In genomic region chr7:505171-505570, GRCh38 we compare ENCODE assay signal across 20 cellular contexts. TPM values are rescaled to one million over a fixed set of nuclear protein-coding genes. Genes with fewer than 3 reads are reported as not detected.
A peak's percentile ranks its signal among the peaks of the same experiment; 100 is the strongest.
DNase-seq lines count a peak whose midpoint lies in the region; ATAC-seq and TF ChIP-seq lines count a peak whose summit lies in the region.
"Had no signal": no experiment of that assay in that cellular context is flagged by ENCODE, and none has a peak within 500 bp of the region (broad histone marks: within the 10 kb centered on the region; RNA-seq: fewer than 3 reads in every experiment).

No MANE protein-coding gene starts in this region.

- H3K27ac Mint-ChIP-seq in neural progenitor cell = peak overlapping the region; percentile 91

- H3K4me3 Mint-ChIP-seq in neural progenitor cell = peak overlapping the region; percentile 35

- H3K79me2 ChIP-seq in neural progenitor cell (ENCODE audit: low read depth) = no peaks in the 10 kb centered on the region

- TF ChIP-seq POLR2A in esophagus muscularis mucosa (IDR thresholded peaks at IDR 0.05; ENCODE audit: low read depth) (no peak), tibial nerve (IDR thresholded peaks at IDR 0.05) (no peak)

- no peak for ATAC-seq in GM21528 (IDR thresholded peaks at IDR 0.05; ENCODE audit: low FRiP score, unreplicated experiment)
- no peak for ATAC-seq in GM18870 (IDR thresholded peaks at IDR 0.05; ENCODE audit: unreplicated experiment)
- no peak for ATAC-seq in HG03342 (IDR thresholded peaks at IDR 0.05; ENCODE audit: unreplicated experiment)
- ATAC-seq: gastrocnemius medialis, K562 had no signal

- H3K27me3 Mint-ChIP-seq in neural progenitor cell (ENCODE audit: insufficient read depth, low read depth) = peaks cover 6% of the 10 kb centered on the region

- no peaks in the 10 kb centered on the region for H3K9me3 Mint-ChIP-seq in neural progenitor cell

- 83% methylated on average over 12 of the region's 16 CpGs for WGBS in esophagus muscularis mucosa
- 88 to 90% methylated on average over 16 of the region's 16 CpGs for WGBS in tibial nerve, 2 donors

- peaks cover 17% of the 10 kb centered on the region for H3K4me1 Mint-ChIP-seq in neural progenitor cell

- H3K36me3 ChIP-seq in esophagus muscularis mucosa (peaks cover 48 to 90% (median 77%) of the 10 kb centered on the region in 4 donors), neural progenitor cell (no peaks in the 10 kb centered on the region), tibial nerve (peaks cover 0 to 63% (median 0%) of the 10 kb centered on the region in 3 donors)
- H3K36me3 ChIP-seq: BE2C had no signal

- H3K4me1 ChIP-seq in esophagus muscularis mucosa = peaks cover 26 to 46% (median 30%) of the 10 kb centered on the region in 4 donors
- H3K4me1 ChIP-seq in neural progenitor cell = no peaks in the 10 kb centered on the region
- peaks cover 0 to 21% (median 18%) of the 10 kb centered on the region in 4 donors for H3K4me1 ChIP-seq in tibial nerve
- H3K4me1 ChIP-seq: BE2C, SJSA1 had no signal

- H4K20me1 ChIP-seq in neural progenitor cell (ENCODE audit: low read depth) = no peaks in the 10 kb centered on the region

- H3K27me3 ChIP-seq in esophagus muscularis mucosa (no peaks in the 10 kb centered on the region), neural progenitor cell (no peaks in the 10 kb centered on the region), tibial nerve (no peaks in the 10 kb centered on the region)
- H3K27me3 ChIP-seq: gastrocnemius medialis, SJSA1 had no signal

- H3K4me2 ChIP-seq in neural progenitor cell = no peak overlapping the region

- intact Hi-C loops in esophagus muscularis mucosa (cut with DNase I) = no loop called here

- H3K9me3 ChIP-seq in esophagus muscularis mucosa (no peaks in the 10 kb centered on the region), neural progenitor cell (ENCODE audit: low read depth) (no peaks in the 10 kb centered on the region), tibial nerve (no peaks in the 10 kb centered on the region)
- H3K9me3 ChIP-seq: BE2C, gastrocnemius medialis, SJSA1 had no signal

- TF ChIP-seq EP300 in esophagus muscularis mucosa (IDR thresholded peaks at IDR 0.05) (no peak), tibial nerve (IDR thresholded peaks at IDR 0.05) (no peak)

- DNase-seq in esophagus muscularis mucosa (ENCODE audit: extremely low spot score) (no peak), neural progenitor cell (ENCODE audit: low spot score) (no peak), tibial nerve (ENCODE audit: low spot score in 2 of 2) (no peak)
- DNase-seq: activated CD4-positive, alpha-beta T cell treated with anti-CD3 and anti-CD28 coated beads for 1 hour; activated effector memory CD4-positive, alpha-beta T cell treated with Interleukin-2 at 50 U/mL for 16 hours; anterior cingulate cortex; BE2C; GDM1; NCI-H2081 treated with DMSO at 0.1 percent for 48 hours; NCI-H526 treated with DMSO at 0.1 percent for 48 hours; stimulated activated CD4-positive, alpha-beta T cell treated with anti-CD3 and anti-CD28 coated beads, Interleukin-4, amount 100 ng/mL, for 1 hour had no signal

- TF ChIP-seq CTCF in esophagus muscularis mucosa (IDR thresholded peaks at IDR 0.05) (no peak), neural progenitor cell (IDR thresholded peaks at IDR 0.05) (no peak), tibial nerve (IDR thresholded peaks at IDR 0.05) (no peak)

- H2AFZ ChIP-seq in neural progenitor cell (replicated peaks) = no peak overlapping the region

- H3K36me3 Mint-ChIP-seq in neural progenitor cell = no peaks in the 10 kb centered on the region

- H3K27ac ChIP-seq in angular gyrus (ENCODE audit: low read depth, low read length) = peak overlapping the region; percentile 23
- peak overlapping the region in 3 of 4 donors; percentile 6 to 62 (median 35) for H3K27ac ChIP-seq in esophagus muscularis mucosa (replicated peaks in 1 of 4)
- H3K27ac ChIP-seq in neural progenitor cell = no peak overlapping the region
- peak overlapping the region in 3 of 4 donors; percentile 65 to 75 (median 66) for H3K27ac ChIP-seq in tibial nerve
- H3K27ac ChIP-seq: HL-60, SJSA1 had no signal

- H3F3A ChIP-seq in neural progenitor cell (ENCODE audit: low read depth) = no peaks in the 10 kb centered on the region

- no peak overlapping the region for H3K9ac ChIP-seq in neural progenitor cell

- H3K4me3 ChIP-seq in esophagus muscularis mucosa (no peak overlapping the region), neural progenitor cell (no peak overlapping the region), tibial nerve (no peak overlapping the region)
- H3K4me3 ChIP-seq: gastrocnemius medialis, K562, SJSA1 had no signal

RNA-seq across cellular contexts. Expression of gene PDGFA, which starts 14.5 kb away (rescaled TPM):
- total RNA-seq in esophagus muscularis mucosa (100 to 1,000 TPM in 2 of 4 donors, 10 to 100 TPM in 2; 88.0 to 184 (median 119) TPM), neural progenitor cell (ENCODE audit: low replicate concordance) (9.8 and 13.7 TPM in 2 replicates), tibial nerve (10 to 100 TPM; 33.4 to 84.1 (median 40.6) TPM)
- total RNA-seq: OCI-LY7 had no signal
